ENCODE assay signal across 19 cellular contexts in the genomic region with DNA sequence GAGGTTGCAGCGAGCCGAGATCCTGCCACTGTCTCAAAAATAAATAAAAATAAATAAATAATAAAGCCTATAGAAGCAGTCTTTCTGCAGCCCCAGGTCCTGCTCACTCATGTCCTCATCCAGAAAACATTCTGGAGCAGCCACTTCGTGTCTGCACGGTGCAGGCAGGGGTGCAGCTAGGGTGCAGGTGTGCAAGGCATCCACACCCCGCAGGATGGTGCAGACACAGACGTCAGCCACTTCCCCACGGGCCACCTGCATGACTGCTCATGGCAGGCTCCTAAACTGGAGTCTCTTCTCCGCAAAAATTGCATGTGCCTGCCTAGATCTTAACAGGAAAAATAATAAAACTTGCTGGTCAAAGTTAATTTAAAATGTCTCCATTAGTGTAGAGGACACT.
DNase-seq lines count a peak whose midpoint lies in the region; ATAC-seq, FAIRE-seq and TF ChIP-seq lines count a peak whose summit lies in the region.
"Had no signal": no experiment of that assay in that cellular context is flagged by ENCODE, and none has a peak within 500 bp of the region (broad histone marks: within the 10 kb centered on the region; RNA-seq: fewer than 3 reads in every experiment).

No MANE protein-coding gene starts in this region.

- no peak for ATAC-seq in T-helper 17 cell
- ATAC-seq in upper lobe of right lung: no peak
- no peak for ATAC-seq in HG03139 (IDR thresholded peaks at IDR 0.05; ENCODE audit: unreplicated experiment)
- ATAC-seq: GM12878, HCT116 had no signal

- H3K36me3 Mint-ChIP-seq in T-helper 17 cell (ENCODE audit: low read depth) (no peaks in the 10 kb centered on the region), osteocyte (ENCODE audit: unreplicated experiment) (no peaks in the 10 kb centered on the region)

- H3K27me3 Mint-ChIP-seq in T-helper 17 cell (peaks cover 30% of the 10 kb centered on the region), osteocyte (ENCODE audit: unreplicated experiment) (peaks cover 5% of the 10 kb centered on the region)

- no peaks in the 10 kb centered on the region for H3K9me3 Mint-ChIP-seq in osteocyte (ENCODE audit: unreplicated experiment)
- H3K9me3 Mint-ChIP-seq: CD4-positive, alpha-beta T cell had no signal

- no peak overlapping the region for H3K4me3 ChIP-seq in upper lobe of right lung
- H3K4me3 ChIP-seq: GM12878, GM23248 had no signal

- H3K4me1 ChIP-seq in upper lobe of right lung: no peaks in the 10 kb centered on the region

- H3K4me1 Mint-ChIP-seq in T-helper 17 cell: peaks cover 19% of the 10 kb centered on the region
- no peaks in the 10 kb centered on the region for H3K4me1 Mint-ChIP-seq in osteocyte (ENCODE audit: unreplicated experiment)

- TF ChIP-seq CTCF in upper lobe of right lung (IDR thresholded peaks at IDR 0.05) (no peak), osteocyte (IDR thresholded peaks at IDR 0.05) (no peak)

- DNase-seq in activated effector memory CD4-positive, alpha-beta T cell treated with anti-CD3 and anti-CD28 coated beads, Interleukin-2, amount 50 U/mL, for 16 hours: peak; percentile 39
- no peak for DNase-seq in activated effector memory CD4-positive, alpha-beta T cell treated with Interleukin-2 at 50 U/mL for 16 hours
- DNase-seq in T-helper 17 cell (no peak), mesenteric fat pad (ENCODE audit: low spot score) (peak; percentile 74), upper lobe of right lung (peak; percentile 29), frontal cortex (ENCODE audit: low spot score in 2 of 2) (no peak), osteocyte (ENCODE audit: extremely low spot score, unreplicated experiment) (no peak)
- DNase-seq: C1 segment of cervical spinal cord, Calu3, DMS 273 treated with DMSO at 0.1 percent for 48 hours, GM23248 had no signal

- intact Hi-C loops in upper lobe of right lung (cut with DNase I): no loop called here

- H3K4me3 Mint-ChIP-seq in T-helper 17 cell (peak overlapping the region; percentile 76), osteocyte (ENCODE audit: unreplicated experiment) (no peak overlapping the region)
- H3K4me3 Mint-ChIP-seq: CD4-positive, alpha-beta T cell had no signal

- peaks cover 24% of the 10 kb centered on the region for H3K27me3 ChIP-seq in upper lobe of right lung

- no peaks in the 10 kb centered on the region for H3K36me3 ChIP-seq in upper lobe of right lung

- H3K27ac ChIP-seq in upper lobe of right lung: no peak overlapping the region
- H3K27ac ChIP-seq: 22Rv1, GM23248, HL-60 had no signal

- no peaks in the 10 kb centered on the region for H3K9me3 ChIP-seq in T-helper 17 cell (ENCODE audit: control insufficient read depth, low read length, poor library complexity, severe bottlenecking)
- no peaks in the 10 kb centered on the region for H3K9me3 ChIP-seq in upper lobe of right lung

- no peak for FAIRE-seq in frontal cortex (lab: Jason Lieb, UNC)
- FAIRE-seq: GM12878, GM18507, H54 had no signal

- peak overlapping the region; percentile 77 for H3K27ac Mint-ChIP-seq in T-helper 17 cell
- H3K27ac Mint-ChIP-seq in osteocyte (ENCODE audit: unreplicated experiment): no peak overlapping the region
- H3K27ac Mint-ChIP-seq: CD4-positive, alpha-beta T cell had no signal

Comparison
In these comparisons a context has a peak if more than half of its experiments do, and no peak if none do; other contexts are left out.
1. DNase-seq: peak in activated effector memory CD4-positive, alpha-beta T cell treated with anti-CD3 and anti-CD28 coated beads, Interleukin-2, amount 50 U/mL, for 16 hours (single experiment), mesenteric fat pad (single experiment) and upper lobe of right lung (single experiment); none in activated effector memory CD4-positive, alpha-beta T cell treated with Interleukin-2 at 50 U/mL for 16 hours (single experiment), T-helper 17 cell (0 of 3), frontal cortex (0 of 2) and osteocyte (single experiment).